ENCODE assay signal across 10 cellular contexts in the genomic region with DNA sequence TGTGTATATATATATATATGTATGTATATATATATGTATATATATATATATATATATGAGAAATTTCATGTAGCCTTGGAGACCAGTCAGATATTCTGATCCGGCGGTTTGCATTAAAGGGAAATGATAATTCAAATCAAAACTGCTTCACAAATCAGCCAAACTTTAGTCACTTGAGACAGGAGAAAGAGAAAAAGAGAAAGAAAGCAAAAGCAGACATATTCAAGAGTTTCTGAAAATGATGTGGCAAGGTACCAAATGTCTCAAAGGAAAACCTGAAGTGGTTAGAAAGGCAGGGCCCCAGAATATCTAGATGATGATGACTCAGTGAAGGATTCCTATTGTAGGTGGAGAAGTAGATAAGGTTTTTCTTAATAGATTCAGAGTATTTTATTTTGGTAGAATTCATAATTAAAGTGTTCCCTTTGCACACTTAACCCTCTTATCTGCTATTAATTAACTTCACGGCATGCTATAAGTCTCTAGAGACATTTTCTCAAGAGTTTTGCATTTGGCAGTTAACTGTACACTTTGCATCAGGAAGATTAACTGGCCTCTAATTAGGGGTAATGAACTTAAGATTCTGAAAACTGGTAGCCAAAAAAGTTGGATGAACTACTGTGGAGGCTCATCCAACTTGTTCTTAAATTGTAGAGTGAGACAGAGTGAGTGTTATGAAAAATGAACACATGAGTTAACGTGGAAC. TPM values are rescaled to one million over a fixed set of nuclear protein-coding genes. Genes with fewer than 3 reads are reported as not detected.
DNase-seq lines count a peak whose midpoint lies in the region; ATAC-seq lines count a peak whose summit lies in the region.
"Had no signal": no experiment of that assay in that cellular context is flagged by ENCODE, and none has a peak within 500 bp of the region (broad histone marks: within the 10 kb centered on the region; RNA-seq: fewer than 3 reads in every experiment).

No MANE protein-coding gene starts in this region.

- peak overlapping the region; percentile 59 for H3K4me3 Mint-ChIP-seq in activated CD4-positive, alpha-beta T cell treated with anti-CD3 and anti-CD28 coated beads, Interleukin-2, amount 10 ng/mL, durations not matched to agents 24 days and 14 days

- H3K36me3 Mint-ChIP-seq in activated CD4-positive, alpha-beta T cell treated with anti-CD3 and anti-CD28 coated beads, Interleukin-2, amount 10 ng/mL, durations not matched to agents 24 days and 14 days (ENCODE audit: low read depth): peaks cover 45% of the 10 kb centered on the region

- H3K4me1 Mint-ChIP-seq in activated CD4-positive, alpha-beta T cell treated with anti-CD3 and anti-CD28 coated beads, Interleukin-2, amount 10 ng/mL, durations not matched to agents 24 days and 14 days: peaks cover 22% of the 10 kb centered on the region

- peak overlapping the region; percentile 72 for H3K27ac Mint-ChIP-seq in activated CD4-positive, alpha-beta T cell treated with anti-CD3 and anti-CD28 coated beads, Interleukin-2, amount 10 ng/mL, durations not matched to agents 24 days and 14 days

- DNase-seq in activated CD4-positive, alpha-beta T cell treated with anti-CD3 and anti-CD28 coated beads, Interleukin-2, amount 10 ng/mL, durations not matched to agents 24 days and 14 days: peak; percentile 73
- no peak for DNase-seq in activated CD4-positive, alpha-beta T cell treated with anti-CD3 and anti-CD28 coated beads, Interleukin-2, amount 50 U/mL, for 4 hours
- DNase-seq in iris pigment epithelial cell (ENCODE audit: low read depth): peak; percentile 60
- no peak for DNase-seq in NCI-H2107 treated with DMSO at 0.1 percent for 48 hours (lab: John Stamatoyannopoulos, UW; ENCODE audit: unreplicated experiment)
- no peak for DNase-seq in NCI-H1417 treated with DMSO at 0.1 percent for 48 hours (lab: John Stamatoyannopoulos, UW)
- DNase-seq in SIG-M5 treated with dmso at 0.1 percent for 504 hours (lab: John Stamatoyannopoulos, UW; ENCODE audit: unreplicated experiment): no peak
- DNase-seq: NCI-H1092 treated with DMSO at 0.1 percent for 48 hours had no signal

- no peaks in the 10 kb centered on the region for H3K27me3 Mint-ChIP-seq in activated CD4-positive, alpha-beta T cell treated with anti-CD3 and anti-CD28 coated beads, Interleukin-2, amount 10 ng/mL, durations not matched to agents 24 days and 14 days

- H3K9me3 Mint-ChIP-seq in activated CD4-positive, alpha-beta T cell treated with anti-CD3 and anti-CD28 coated beads, Interleukin-2, amount 10 ng/mL, durations not matched to agents 24 days and 14 days: peaks cover 13% of the 10 kb centered on the region

- peak; percentile 96 for ATAC-seq in GM21717 (IDR thresholded peaks at IDR 0.05; ENCODE audit: unreplicated experiment)
- ATAC-seq in HG03457 (IDR thresholded peaks at IDR 0.05; ENCODE audit: unreplicated experiment): peak; percentile 97
- ATAC-seq: A549 had no signal

- intact Hi-C loops in activated CD4-positive, alpha-beta T cell treated with anti-CD3 and anti-CD28 coated beads, Interleukin-2, amount 10 ng/mL, durations not matched to agents 24 days and 14 days (cut with micrococcal nuclease): loop anchor here (1.0 to 5.0 kb wide), 7 partner anchors 26 to 233 kb away; partner anchors contain the start of genes ASF1A, CEP85L and FAM184A

RNA-seq across cellular contexts. Expression of gene ASF1A, which starts 50.1 kb away (rescaled TPM):
- total RNA-seq in activated CD4-positive, alpha-beta T cell treated with anti-CD3 and anti-CD28 coated beads, Interleukin-2, amount 10 ng/mL, durations not matched to agents 24 days and 14 days: 43.2 and 43.3 TPM in 2 replicates

Comparison
In these comparisons a context has a peak if more than half of its experiments do, and no peak if none do; other contexts are left out.
1. DNase-seq: peak in activated CD4-positive, alpha-beta T cell treated with anti-CD3 and anti-CD28 coated beads, Interleukin-2, amount 10 ng/mL, durations not matched to agents 24 days and 14 days (single experiment) and iris pigment epithelial cell (single experiment); none in activated CD4-positive, alpha-beta T cell treated with anti-CD3 and anti-CD28 coated beads, Interleukin-2, amount 50 U/mL, for 4 hours (0 of 2), NCI-H2107 treated with DMSO at 0.1 percent for 48 hours (single experiment), NCI-H1417 treated with DMSO at 0.1 percent for 48 hours (single experiment) and SIG-M5 treated with dmso at 0.1 percent for 504 hours (single experiment).